12 cellular contexts compared by ENCODE assay signal in genomic region chr2:126399001-126399400, GRCh38.
DNase-seq lines count a peak whose midpoint lies in the region; ATAC-seq and TF ChIP-seq lines count a peak whose summit lies in the region.
"Had no signal": no experiment of that assay in that cellular context is flagged by ENCODE, and none has a peak within 500 bp of the region (broad histone marks: within the 10 kb centered on the region; RNA-seq: fewer than 3 reads in every experiment).

No MANE protein-coding gene starts in this region.

- H3K36me3 ChIP-seq in GM06990 (ENCODE audit: control insufficient read depth, insufficient read depth, low read length) (no peaks in the 10 kb centered on the region), tibial nerve (no peaks in the 10 kb centered on the region)
- H3K36me3 ChIP-seq: upper lobe of left lung had no signal

- DNase-seq in GM06990 (ENCODE audit: extremely low read depth, insufficient read length), result no peak
- peak; percentile 17 for DNase-seq in SK-MEL-5 (ENCODE audit: low read depth, low spot score)
- peak; percentile 7 for DNase-seq in left kidney (ENCODE audit: low read depth, low spot score)
- DNase-seq in tibial nerve (ENCODE audit: low spot score in 2 of 2), result no peak
- DNase-seq in KG1 (lab: John Stamatoyannopoulos, UW), result no peak
- DNase-seq: aorta, NCI-H2227 treated with DMSO at 0.1 percent for 48 hours, SHP77 treated with DMSO at 0.1 percent for 48 hours, upper lobe of left lung had no signal

- 93 to 100% methylated on average over 2 of the region's 2 CpGs for whole genome bisulfite sequencing in tibial nerve, 2 donors

- peaks cover 0 to 4% (median 2%) of the 10 kb centered on the region in 4 donors for H3K9me3 ChIP-seq in tibial nerve
- H3K9me3 ChIP-seq: upper lobe of left lung had no signal

- TF ChIP-seq EP300 in tibial nerve (IDR thresholded peaks at IDR 0.05), result no peak

- peak; percentile 39 for TF ChIP-seq CTCF in GM06990 (IDR thresholded peaks at IDR 0.05; ENCODE audit: insufficient read depth, low read length, poor library complexity, severe bottlenecking)
- TF ChIP-seq CTCF in tibial nerve (IDR thresholded peaks at IDR 0.05), result no peak

- H3K27me3 ChIP-seq in GM06990 (replicated peaks; ENCODE audit: control insufficient read depth, insufficient read depth, low read length) (no peaks in the 10 kb centered on the region), tibial nerve (no peaks in the 10 kb centered on the region)
- H3K27me3 ChIP-seq: upper lobe of left lung had no signal

- in situ Hi-C loops in SK-MEL-5 (cut with HindIII; ENCODE audit: low pct_unique_long_range_greater_than_20kb, low sequenced_read_pairs), result no loop called here

- no peak for TF ChIP-seq POLR2A in tibial nerve (IDR thresholded peaks at IDR 0.05)

- ATAC-seq in GM18868 (IDR thresholded peaks at IDR 0.05; ENCODE audit: unreplicated experiment) (peak; percentile 49), HG02678 (IDR thresholded peaks at IDR 0.05; ENCODE audit: unreplicated experiment) (no peak)
- ATAC-seq: WTC11 had no signal

- no peak overlapping the region for H3K4me3 ChIP-seq in GM06990 (replicated peaks; ENCODE audit: low read depth, low read length)
- no peak overlapping the region for H3K4me3 ChIP-seq in tibial nerve
- H3K4me3 ChIP-seq: upper lobe of left lung had no signal

- H3K4me1 ChIP-seq in tibial nerve, result no peaks in the 10 kb centered on the region
- H3K4me1 ChIP-seq: upper lobe of left lung had no signal

- no peak overlapping the region for H3K27ac ChIP-seq in tibial nerve
- H3K27ac ChIP-seq: upper lobe of left lung had no signal

Comparison
In these comparisons a context has a peak if more than half of its experiments do, and no peak if none do; other contexts are left out.
1. DNase-seq: peak in SK-MEL-5 (single experiment) and left kidney (single experiment); none in GM06990 (single experiment), tibial nerve (0 of 2) and KG1 (single experiment).